In genomic region chr11:69012092-69013008, GRCh38 we compare ENCODE assay signal across 2 cellular contexts.
TF ChIP-seq lines count a peak whose summit lies in the region.

No MANE protein-coding gene starts in this region.

TF ChIP-seq in SK-N-SH, 30 proteins besides CTCF, POLR2A, EP300 and RAD21 (continued from another document):
- no peak for TF ChIP-seq YY1 (IDR thresholded peaks at IDR 0.05; ENCODE audit: low read depth)
- no peak for TF ChIP-seq EZH2phosphoT487 (IDR thresholded peaks at IDR 0.05; ENCODE audit: borderline replicate concordance, low read depth)
- no peak for TF ChIP-seq TAF1 (IDR thresholded peaks at IDR 0.05; ENCODE audit: borderline replicate concordance, low read depth, low read length)
- no peak for TF ChIP-seq SMC3 (IDR thresholded peaks at IDR 0.05; ENCODE audit: low read depth, low read length)

TF ChIP-seq in SK-N-SH treated with all-trans-retinoic acid at 6 μM for 48 hours, 23 proteins besides CTCF, POLR2A, EP300 and RAD21 (continued from another document):
- TF ChIP-seq CREB5 (CRISPR knock-in tag; IDR thresholded peaks at IDR 0.05; ENCODE audit: low read depth) (no peak), OSR1 (CRISPR knock-in tag; IDR thresholded peaks at IDR 0.05) (no peak), SNAI2 (CRISPR knock-in tag; IDR thresholded peaks at IDR 0.05) (no peak), ISL1 (CRISPR knock-in tag; IDR thresholded peaks at IDR 0.05) (no peak), ESRRG (CRISPR knock-in tag; IDR thresholded peaks at IDR 0.05) (no peak), TCF4 (CRISPR knock-in tag; IDR thresholded peaks at IDR 0.05; ENCODE audit: borderline replicate concordance) (no peak), CSRNP3 (CRISPR knock-in tag; IDR thresholded peaks at IDR 0.05) (no peak), CSDC2 (CRISPR knock-in tag; IDR thresholded peaks at IDR 0.05) (no peak), PATZ1 (CRISPR knock-in tag; IDR thresholded peaks at IDR 0.05; ENCODE audit: borderline replicate concordance) (no peak), ARNTL (CRISPR knock-in tag; IDR thresholded peaks at IDR 0.05; ENCODE audit: borderline replicate concordance, low read depth) (no peak), POU6F1 (CRISPR knock-in tag; IDR thresholded peaks at IDR 0.05; ENCODE audit: borderline replicate concordance, low read depth) (no peak), PPARA (CRISPR knock-in tag; IDR thresholded peaks at IDR 0.05; ENCODE audit: borderline replicate concordance) (no peak)
